Comparison of ENCODE assay signal across 19 cellular contexts in genomic region chr4:140904904-140905303, GRCh38.
DNase-seq lines count a peak whose midpoint lies in the region; ATAC-seq and TF ChIP-seq lines count a peak whose summit lies in the region.
"Had no signal": no experiment of that assay in that cellular context is flagged by ENCODE, and none has a peak within 500 bp of the region (broad histone marks: within the 10 kb centered on the region; RNA-seq: fewer than 3 reads in every experiment).

No MANE protein-coding gene starts in this region.

- H3K4me1 ChIP-seq in GM23248 (ENCODE audit: insufficient read depth) (no peaks in the 10 kb centered on the region), tibial nerve (peaks cover 0 to 17% (median 0%) of the 10 kb centered on the region in 4 donors)
- H3K4me1 ChIP-seq: BLaER1 treated with 17β-estradiol and CSF1 and Interleukin-3, amounts not matched to agents 10 nM and 100 nM had no signal

- TF ChIP-seq POLR2A in tibial nerve (IDR thresholded peaks at IDR 0.05) = no peak

- no peak overlapping the region for H3K4me2 ChIP-seq in GM23248 (ENCODE audit: unreplicated experiment)
- H3K4me2 ChIP-seq: BLaER1 treated with 17β-estradiol and CSF1 and Interleukin-3, amounts not matched to agents 10 nM and 100 nM had no signal

- no peaks in the 10 kb centered on the region for H3K9me2 ChIP-seq in GM23248 (ENCODE audit: insufficient read depth)

- peaks cover 0 to 6% (median 0%) of the 10 kb centered on the region in 6 donors for H3K9me3 Mint-ChIP-seq in immature natural killer cell
- H3K9me3 Mint-ChIP-seq: CD4-positive, alpha-beta T cell; CD8-positive, alpha-beta memory T cell had no signal

- no peaks in the 10 kb centered on the region for H3K4me1 Mint-ChIP-seq in immature natural killer cell
- H3K4me1 Mint-ChIP-seq: CD14-positive monocyte; CD8-positive, alpha-beta memory T cell had no signal

- H2AFZ ChIP-seq in GM23248 = no peak overlapping the region

- H3K4me3 ChIP-seq in GM23248 (no peak overlapping the region), tibial nerve (no peak overlapping the region)
- H3K4me3 ChIP-seq: BLaER1 treated with 17β-estradiol and CSF1 and Interleukin-3, amounts not matched to agents 10 nM and 100 nM had no signal

- no peak overlapping the region for H3K9ac ChIP-seq in GM23248
- H3K9ac ChIP-seq: BLaER1 treated with 17β-estradiol and CSF1 and Interleukin-3, amounts not matched to agents 10 nM and 100 nM had no signal

- H3K9me3 ChIP-seq in GM23248 (ENCODE audit: low read depth) = no peaks in the 10 kb centered on the region
- no peaks in the 10 kb centered on the region for H3K9me3 ChIP-seq in tibial nerve
- H3K9me3 ChIP-seq: BE2C; BLaER1 treated with 17β-estradiol and CSF1 and Interleukin-3, amounts not matched to agents 10 nM and 100 nM had no signal

- H4K20me1 ChIP-seq in GM23248 (ENCODE audit: insufficient read depth) = no peaks in the 10 kb centered on the region
- H4K20me1 ChIP-seq: BLaER1 treated with 17β-estradiol and CSF1 and Interleukin-3, amounts not matched to agents 10 nM and 100 nM had no signal

- H3K79me2 ChIP-seq in GM23248 (ENCODE audit: insufficient read depth) = no peaks in the 10 kb centered on the region

- peaks cover 0 to 2% (median 1%) of the 10 kb centered on the region in 3 donors for H3K27me3 Mint-ChIP-seq in immature natural killer cell (ENCODE audit: low read depth in 3 of 3)
- H3K27me3 Mint-ChIP-seq: CD4-positive, alpha-beta T cell; CD8-positive, alpha-beta memory T cell had no signal

- H3K27me3 ChIP-seq in GM23248 (replicated peaks; ENCODE audit: insufficient read depth) (no peaks in the 10 kb centered on the region), tibial nerve (no peaks in the 10 kb centered on the region)
- H3K27me3 ChIP-seq: BE2C; BLaER1 treated with 17β-estradiol and CSF1 and Interleukin-3, amounts not matched to agents 10 nM and 100 nM had no signal

- in situ Hi-C loops in GM23248 (cut with MboI) = no loop called here

- H3K36me3 Mint-ChIP-seq in immature natural killer cell = no peaks in the 10 kb centered on the region
- H3K36me3 Mint-ChIP-seq: CD14-positive monocyte; CD8-positive, alpha-beta memory T cell had no signal

- DNase-seq in Right ventricle myocardium superior (no peak), Right ventricle myocardium inferior (ENCODE audit: missing footprints) (no peak), GM23248 (peak; percentile 10), inferior parietal cortex (ENCODE audit: extremely low spot score) (peak; percentile 29), superior temporal gyrus (ENCODE audit: extremely low spot score) (peak; percentile 49), immature natural killer cell (no peak), tibial nerve (ENCODE audit: low spot score in 2 of 2) (no peak)
- DNase-seq in activated CD4-positive, alpha-beta T cell treated with anti-CD3 and anti-CD28 coated beads for 4 hours = no peak
- DNase-seq: BE2C; CD4-positive, alpha-beta T cell; CD8-positive, alpha-beta memory T cell; DMS 273 treated with DMSO at 0.1 percent for 48 hours; DMS79; GF-D8; H7; HCEC 1CT had no signal

- no peak for TF ChIP-seq EP300 in tibial nerve (IDR thresholded peaks at IDR 0.05)

- WGBS in GM23248 (ENCODE audit: low coverage in 1 of 2, low lambda C conversion rate in 2 of 2, missing lambda C conversion rate in 2 of 2), 2 experiments = 51% methylated on average over 2 of the region's 2 CpGs
- WGBS in tibial nerve, 2 donors = 27 to 36% methylated on average over 2 of the region's 2 CpGs

- H3K27ac ChIP-seq in GM23248 = no peak overlapping the region
- no peak overlapping the region for H3K27ac ChIP-seq in tibial nerve
- H3K27ac ChIP-seq: 22Rv1; BLaER1 treated with 17β-estradiol and CSF1 and Interleukin-3, amounts not matched to agents 10 nM and 100 nM had no signal

- no peak overlapping the region for H3K27ac Mint-ChIP-seq in immature natural killer cell
- H3K27ac Mint-ChIP-seq: CD14-positive monocyte; CD4-positive, alpha-beta T cell; CD8-positive, alpha-beta memory T cell had no signal

- H3K36me3 ChIP-seq in GM23248 (ENCODE audit: low read depth) (no peaks in the 10 kb centered on the region), tibial nerve (no peaks in the 10 kb centered on the region)
- H3K36me3 ChIP-seq: BE2C; BLaER1 treated with 17β-estradiol and CSF1 and Interleukin-3, amounts not matched to agents 10 nM and 100 nM had no signal

- no peaks in the 10 kb centered on the region; the same call in 1 of the 2 replicates for H3F3A ChIP-seq in GM23248 (ENCODE audit: insufficient read depth)

- TF ChIP-seq CTCF in tibial nerve (IDR thresholded peaks at IDR 0.05) = no peak

- no peak overlapping the region for H3K4me3 Mint-ChIP-seq in immature natural killer cell
- H3K4me3 Mint-ChIP-seq: CD14-positive monocyte; CD4-positive, alpha-beta T cell; CD8-positive, alpha-beta memory T cell had no signal

- intact Hi-C loops in Right ventricle myocardium superior (cut with DNase I) (no loop called here), Right ventricle myocardium inferior (cut with DNase I) (no loop called here)

- ATAC-seq in Right ventricle myocardium superior (ENCODE audit: poor library complexity) = peak; percentile 61
- ATAC-seq in Right ventricle myocardium inferior = no peak

Comparison
In these comparisons a context has a peak if more than half of its experiments do, and no peak if none do; other contexts are left out.
1. DNase-seq: peak in GM23248 (single experiment), inferior parietal cortex (single experiment) and superior temporal gyrus (single experiment); none in Right ventricle myocardium superior (single experiment), Right ventricle myocardium inferior (single experiment), immature natural killer cell (0 of 3), activated CD4-positive, alpha-beta T cell treated with anti-CD3 and anti-CD28 coated beads for 4 hours (0 of 2) and tibial nerve (0 of 2).